In genomic region chr1:34984435-34985062, GRCh38 we compare ENCODE assay signal across 1 cellular context.
TF ChIP-seq lines count a peak whose summit lies in the region.

No MANE protein-coding gene starts in this region.

TF ChIP-seq in HepG2, 621 proteins besides CTCF, POLR2A, EP300 and RAD21:
- TF ChIP-seq MATR3 (CRISPR knock-in tag; IDR thresholded peaks at IDR 0.05) (no peak), PHF21A (CRISPR knock-in tag; IDR thresholded peaks at IDR 0.05) (no peak), ZBTB38 (CRISPR knock-in tag; IDR thresholded peaks at IDR 0.05) (no peak), ZNF446 (CRISPR knock-in tag; IDR thresholded peaks at IDR 0.05) (0 out of 2 replicates have a peak, but pooled peaks have one; percentile 6)
